Comparison of ENCODE assay signal across 8 cellular contexts in the genomic region with DNA sequence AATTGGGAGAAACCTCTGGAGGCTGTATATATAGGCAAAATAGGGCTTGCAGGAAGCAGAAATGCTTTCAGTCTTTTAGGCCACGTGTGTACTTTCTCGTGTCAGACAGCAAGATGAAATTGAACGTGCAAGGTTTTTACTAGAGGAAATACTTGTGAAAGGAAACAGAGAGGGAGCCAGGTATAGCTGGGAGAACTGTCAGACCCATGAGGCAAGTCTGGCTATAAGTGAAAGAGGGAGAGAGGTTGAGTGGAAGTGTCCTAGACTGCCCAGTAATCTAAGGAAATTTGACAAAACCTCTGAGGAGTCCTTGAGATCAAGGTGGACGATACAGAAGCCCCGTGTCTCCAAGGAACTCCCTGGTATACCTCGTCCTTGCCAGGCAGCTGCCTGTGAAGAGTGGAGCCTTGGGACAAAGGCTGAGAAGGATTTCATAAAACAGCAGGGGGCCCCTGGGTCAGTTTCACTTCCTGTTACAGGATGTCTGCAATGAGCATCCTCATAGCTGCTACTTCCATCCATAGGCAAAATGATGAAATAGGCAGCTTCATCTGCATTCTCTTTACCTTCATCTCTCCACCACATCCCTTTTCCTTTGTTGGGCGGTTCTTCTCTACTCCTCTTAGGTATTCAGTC.
DNase-seq lines count a peak whose midpoint lies in the region; ATAC-seq, FAIRE-seq and TF ChIP-seq lines count a peak whose summit lies in the region.

No MANE protein-coding gene starts in this region.

- TF ChIP-seq POLR2A in H54 (IDR thresholded peaks at IDR 0.05; ENCODE audit: low read depth, low read length): no peak

- 32 to 40% (median 35%) methylated on average over 7 of the region's 7 CpGs for WGBS in small intestine, 3 donors

- ATAC-seq in GM19395 (IDR thresholded peaks at IDR 0.05; ENCODE audit: unreplicated experiment) (peak; percentile 95), HG03196 (IDR thresholded peaks at IDR 0.05; ENCODE audit: unreplicated experiment) (peak; percentile 71), GM19455 (IDR thresholded peaks at IDR 0.05; ENCODE audit: unreplicated experiment) (no peak)

- no peak overlapping the region for H3K4me3 ChIP-seq in small intestine (ENCODE audit: low read depth in 1 of 2, low read length in 2 of 2)

- no peaks in the 10 kb centered on the region for H3K36me3 ChIP-seq in small intestine (ENCODE audit: control insufficient read depth in 2 of 2, insufficient read depth in 2 of 2, low read length in 2 of 2)

- H3K4me1 ChIP-seq in small intestine (ENCODE audit: control insufficient read depth in 2 of 2, insufficient read depth in 1 of 2, low read depth in 1 of 2, low read length in 1 of 2): peaks cover 0 to 3% of the 10 kb centered on the region in 2 donors

- FAIRE-seq in H54 (lab: Jason Lieb, UNC) (no peak), small intestine (lab: Jason Lieb, UNC) (no peak)

- DNase-seq in DMS53 (lab: John Stamatoyannopoulos, UW) (peak; percentile 78), SK-N-DZ (ENCODE audit: low spot score) (peak; percentile 38), H54 (ENCODE audit: insufficient read length, low spot score) (no peak), small intestine (no peak)
- no peak for DNase-seq in activated effector memory CD4-positive, alpha-beta T cell treated with anti-CD3 and anti-CD28 coated beads, Interleukin-2, amount 50 U/mL, for 16 hours

- no peaks in the 10 kb centered on the region for H3K9me3 ChIP-seq in small intestine (ENCODE audit: control insufficient read depth, low read depth)

- no peak overlapping the region for H3K27ac ChIP-seq in small intestine (ENCODE audit: low read depth in 1 of 2, low read length in 1 of 2)

- H3K27me3 ChIP-seq in small intestine (ENCODE audit: control insufficient read depth in 2 of 2, insufficient read depth in 2 of 2, low read length in 2 of 2): no peaks in the 10 kb centered on the region

Comparison
In these comparisons a context has a peak if more than half of its experiments do, and no peak if none do; other contexts are left out.
1. DNase-seq: peak in DMS53 (single experiment) and SK-N-DZ (single experiment); none in activated effector memory CD4-positive, alpha-beta T cell treated with anti-CD3 and anti-CD28 coated beads, Interleukin-2, amount 50 U/mL, for 16 hours (single experiment), H54 (single experiment) and small intestine (single experiment).